In genomic region chr7:102572320-102573245, GRCh38 we compare ENCODE assay signal across 1 cellular context.
TF ChIP-seq lines count a peak whose summit lies in the region.
"Not testable (repeated sequence)": the region's sequence is repeated elsewhere in the genome, so short reads cannot be mapped to it uniquely, and the experiment has no call there.

Gene POLR2J3 (minus strand): TSS chr7:102572583. CDS start chr7:102572521, 62 bp downstream.

TF ChIP-seq in HepG2, 621 proteins besides CTCF, POLR2A, EP300 and RAD21 (continued from another document and continues in another):
- TF ChIP-seq ZNF574 (CRISPR knock-in tag; IDR thresholded peaks at IDR 0.05) (peak; percentile 98), DMAP1 (CRISPR knock-in tag; IDR thresholded peaks at IDR 0.05) (peak; percentile 83; the same call in 1 of the 2 replicates), MTA3 (CRISPR knock-in tag; IDR thresholded peaks at IDR 0.05) (0 out of 2 replicates have a peak, but pooled peaks have one; percentile 58), ELF3 (CRISPR knock-in tag; IDR thresholded peaks at IDR 0.05) (peak; percentile 76), KDM4B (CRISPR knock-in tag; IDR thresholded peaks at IDR 0.05) (peak; percentile 69; the same call in 1 of the 2 replicates), GABPA (IDR thresholded peaks at IDR 0.05; ENCODE audit: low read depth, low read length) (peak; percentile 48), GABPA (CRISPR knock-in tag; IDR thresholded peaks at IDR 0.05; ENCODE audit: low read depth) (peak; percentile 84), SOX13 (CRISPR knock-in tag; conservative IDR thresholded peaks at IDR 0.05 in 1 of 2, IDR thresholded peaks at IDR 0.05 in 1 of 2) (peak in 1 of 2 experiments; percentile 27; a peak in 1 of 4 replicates), TAF1 (CRISPR knock-in tag; IDR thresholded peaks at IDR 0.05) (peak; percentile 85), TFE3 (CRISPR knock-in tag; IDR thresholded peaks at IDR 0.05) (peak; percentile 54; the same call in 1 of the 2 replicates), TFDP1 (CRISPR knock-in tag; IDR thresholded peaks at IDR 0.05; ENCODE audit: borderline replicate concordance) (peak; percentile 74; the same call in 1 of the 2 replicates), POLR2G (IDR thresholded peaks at IDR 0.05; ENCODE audit: low read depth, low read length) (peak; percentile 67), TSC22D2 (CRISPR knock-in tag; IDR thresholded peaks at IDR 0.05; ENCODE audit: borderline replicate concordance) (0 out of 2 replicates have a peak, but pooled peaks have one; percentile 63), ATF2 (CRISPR knock-in tag; IDR thresholded peaks at IDR 0.05) (peak; percentile 68; the same call in 1 of the 2 replicates), HMGXB3 (CRISPR knock-in tag; IDR thresholded peaks at IDR 0.05; ENCODE audit: borderline replicate concordance) (peak; percentile 62; the same call in 1 of the 2 replicates), FOXP4 (CRISPR knock-in tag; IDR thresholded peaks at IDR 0.05) (peak; percentile 54; the same call in 1 of the 2 replicates), ETV5 (CRISPR knock-in tag; IDR thresholded peaks at IDR 0.05; ENCODE audit: borderline replicate concordance) (peak; percentile 67), ZNF580 (CRISPR knock-in tag; IDR thresholded peaks at IDR 0.05; ENCODE audit: borderline replicate concordance, low read depth) (0 out of 2 replicates have a peak, but pooled peaks have one; percentile 92), CBFB (CRISPR knock-in tag; IDR thresholded peaks at IDR 0.05) (peak; percentile 85), SOX5 (CRISPR knock-in tag; IDR thresholded peaks at IDR 0.05; ENCODE audit: borderline replicate concordance) (peak; percentile 48), HDAC2 (CRISPR knock-in tag; IDR thresholded peaks at IDR 0.05) (peak; percentile 77), KMT2A (CRISPR knock-in tag; IDR thresholded peaks at IDR 0.05) (peak; percentile 86), BRCA1 (CRISPR knock-in tag; IDR thresholded peaks at IDR 0.05) (0 out of 2 replicates have a peak, but pooled peaks have one; percentile 57)
- TF ChIP-seq SOX13 (IDR thresholded peaks at IDR 0.05): not testable (repeated sequence)
- TF ChIP-seq, protein P1, sequence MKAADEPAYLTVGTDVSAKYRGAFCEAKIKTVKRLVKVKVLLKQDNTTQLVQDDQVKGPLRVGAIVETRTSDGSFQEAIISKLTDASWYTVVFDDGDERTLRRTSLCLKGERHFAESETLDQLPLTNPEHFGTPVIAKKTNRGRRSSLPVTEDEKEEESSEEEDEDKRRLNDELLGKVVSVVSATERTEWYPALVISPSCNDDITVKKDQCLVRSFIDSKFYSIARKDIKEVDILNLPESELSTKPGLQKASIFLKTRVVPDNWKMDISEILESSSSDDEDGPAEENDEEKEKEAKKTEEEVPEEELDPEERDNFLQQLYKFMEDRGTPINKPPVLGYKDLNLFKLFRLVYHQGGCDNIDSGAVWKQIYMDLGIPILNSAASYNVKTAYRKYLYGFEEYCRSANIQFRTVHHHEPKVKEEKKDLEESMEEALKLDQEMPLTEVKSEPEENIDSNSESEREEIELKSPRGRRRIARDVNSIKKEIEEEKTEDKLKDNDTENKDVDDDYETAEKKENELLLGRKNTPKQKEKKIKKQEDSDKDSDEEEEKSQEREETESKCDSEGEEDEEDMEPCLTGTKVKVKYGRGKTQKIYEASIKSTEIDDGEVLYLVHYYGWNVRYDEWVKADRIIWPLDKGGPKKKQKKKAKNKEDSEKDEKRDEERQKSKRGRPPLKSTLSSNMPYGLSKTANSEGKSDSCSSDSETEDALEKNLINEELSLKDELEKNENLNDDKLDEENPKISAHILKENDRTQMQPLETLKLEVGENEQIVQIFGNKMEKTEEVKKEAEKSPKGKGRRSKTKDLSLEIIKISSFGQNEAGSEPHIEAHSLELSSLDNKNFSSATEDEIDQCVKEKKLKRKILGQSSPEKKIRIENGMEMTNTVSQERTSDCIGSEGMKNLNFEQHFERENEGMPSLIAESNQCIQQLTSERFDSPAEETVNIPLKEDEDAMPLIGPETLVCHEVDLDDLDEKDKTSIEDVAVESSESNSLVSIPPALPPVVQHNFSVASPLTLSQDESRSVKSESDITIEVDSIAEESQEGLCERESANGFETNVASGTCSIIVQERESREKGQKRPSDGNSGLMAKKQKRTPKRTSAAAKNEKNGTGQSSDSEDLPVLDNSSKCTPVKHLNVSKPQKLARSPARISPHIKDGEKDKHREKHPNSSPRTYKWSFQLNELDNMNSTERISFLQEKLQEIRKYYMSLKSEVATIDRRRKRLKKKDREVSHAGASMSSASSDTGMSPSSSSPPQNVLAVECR (CRISPR knock-in tag; IDR thresholded peaks at IDR 0.05; ENCODE audit: borderline replicate concordance): peak; percentile 23; the same call in 1 of the 2 replicates
- TF ChIP-seq, protein P2, sequence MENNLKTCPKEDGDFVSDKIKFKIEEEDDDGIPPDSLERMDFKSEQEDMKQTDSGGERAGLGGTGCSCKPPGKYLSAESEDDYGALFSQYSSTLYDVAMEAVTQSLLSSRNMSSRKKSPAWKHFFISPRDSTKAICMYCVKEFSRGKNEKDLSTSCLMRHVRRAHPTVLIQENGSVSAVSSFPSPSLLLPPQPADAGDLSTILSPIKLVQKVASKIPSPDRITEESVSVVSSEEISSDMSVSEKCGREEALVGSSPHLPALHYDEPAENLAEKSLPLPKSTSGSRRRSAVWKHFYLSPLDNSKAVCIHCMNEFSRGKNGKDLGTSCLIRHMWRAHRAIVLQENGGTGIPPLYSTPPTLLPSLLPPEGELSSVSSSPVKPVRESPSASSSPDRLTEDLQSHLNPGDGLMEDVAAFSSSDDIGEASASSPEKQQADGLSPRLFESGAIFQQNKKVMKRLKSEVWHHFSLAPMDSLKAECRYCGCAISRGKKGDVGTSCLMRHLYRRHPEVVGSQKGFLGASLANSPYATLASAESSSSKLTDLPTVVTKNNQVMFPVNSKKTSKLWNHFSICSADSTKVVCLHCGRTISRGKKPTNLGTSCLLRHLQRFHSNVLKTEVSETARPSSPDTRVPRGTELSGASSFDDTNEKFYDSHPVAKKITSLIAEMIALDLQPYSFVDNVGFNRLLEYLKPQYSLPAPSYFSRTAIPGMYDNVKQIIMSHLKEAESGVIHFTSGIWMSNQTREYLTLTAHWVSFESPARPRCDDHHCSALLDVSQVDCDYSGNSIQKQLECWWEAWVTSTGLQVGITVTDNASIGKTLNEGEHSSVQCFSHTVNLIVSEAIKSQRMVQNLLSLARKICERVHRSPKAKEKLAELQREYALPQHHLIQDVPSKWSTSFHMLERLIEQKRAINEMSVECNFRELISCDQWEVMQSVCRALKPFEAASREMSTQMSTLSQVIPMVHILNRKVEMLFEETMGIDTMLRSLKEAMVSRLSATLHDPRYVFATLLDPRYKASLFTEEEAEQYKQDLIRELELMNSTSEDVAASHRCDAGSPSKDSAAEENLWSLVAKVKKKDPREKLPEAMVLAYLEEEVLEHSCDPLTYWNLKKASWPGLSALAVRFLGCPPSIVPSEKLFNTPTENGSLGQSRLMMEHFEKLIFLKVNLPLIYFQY (CRISPR knock-in tag; IDR thresholded peaks at IDR 0.05; ENCODE audit: borderline replicate concordance): 0 out of 2 replicates have a peak, but pooled peaks have one; percentile 34
- TF ChIP-seq, protein P3, sequence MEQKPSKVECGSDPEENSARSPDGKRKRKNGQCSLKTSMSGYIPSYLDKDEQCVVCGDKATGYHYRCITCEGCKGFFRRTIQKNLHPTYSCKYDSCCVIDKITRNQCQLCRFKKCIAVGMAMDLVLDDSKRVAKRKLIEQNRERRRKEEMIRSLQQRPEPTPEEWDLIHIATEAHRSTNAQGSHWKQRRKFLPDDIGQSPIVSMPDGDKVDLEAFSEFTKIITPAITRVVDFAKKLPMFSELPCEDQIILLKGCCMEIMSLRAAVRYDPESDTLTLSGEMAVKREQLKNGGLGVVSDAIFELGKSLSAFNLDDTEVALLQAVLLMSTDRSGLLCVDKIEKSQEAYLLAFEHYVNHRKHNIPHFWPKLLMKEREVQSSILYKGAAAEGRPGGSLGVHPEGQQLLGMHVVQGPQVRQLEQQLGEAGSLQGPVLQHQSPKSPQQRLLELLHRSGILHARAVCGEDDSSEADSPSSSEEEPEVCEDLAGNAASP (CRISPR knock-in tag; IDR thresholded peaks at IDR 0.05; ENCODE audit: borderline replicate concordance): peak; percentile 64
